Comparison of ENCODE assay signal across 16 cellular contexts in the genomic region with DNA sequence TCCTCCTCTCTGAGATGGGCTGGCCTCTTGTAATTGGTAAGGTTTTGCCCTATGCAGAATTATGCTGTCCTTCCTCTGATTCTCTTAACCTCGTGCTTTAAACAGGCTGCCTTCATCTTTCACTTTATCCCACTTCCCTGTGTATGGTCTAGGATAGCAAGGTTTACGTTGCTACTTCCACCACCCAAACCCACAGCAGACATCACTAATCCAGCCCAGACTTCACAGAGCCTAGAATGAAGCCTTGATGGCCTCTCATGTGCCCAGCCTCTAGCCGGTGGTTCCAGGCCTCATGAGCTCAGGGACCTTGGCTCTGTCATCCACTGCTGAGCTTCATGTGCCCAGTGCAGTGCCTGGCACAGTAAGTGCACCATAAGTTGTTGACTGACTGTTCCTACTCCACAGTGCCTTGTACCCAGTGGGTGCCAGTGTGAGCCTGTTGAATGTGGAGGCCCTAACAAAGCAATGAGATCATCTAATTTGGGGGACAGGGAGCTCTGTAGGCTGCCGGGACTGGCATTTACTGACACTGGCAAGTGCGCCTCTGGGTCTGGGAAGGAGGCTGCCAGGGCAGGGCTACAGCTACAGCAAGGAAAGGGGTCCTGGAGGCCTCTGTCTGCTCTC. TPM values are rescaled to one million over a fixed set of nuclear protein-coding genes. Genes with fewer than 3 reads are reported as not detected.
DNase-seq lines count a peak whose midpoint lies in the region; ATAC-seq and TF ChIP-seq lines count a peak whose summit lies in the region.
"Had no signal": no experiment of that assay in that cellular context is flagged by ENCODE, and none has a peak within 500 bp of the region (broad histone marks: within the 10 kb centered on the region; RNA-seq: fewer than 3 reads in every experiment).

No MANE protein-coding gene starts in this region.

- no peaks in the 10 kb centered on the region for H3K9me3 ChIP-seq in SK-N-SH
- H3K9me3 ChIP-seq: colonic mucosa, gastroesophageal sphincter, suprapubic skin had no signal

- no peak overlapping the region for H3K9ac ChIP-seq in SK-N-SH

- H3K27ac Mint-ChIP-seq in central memory CD8-positive, alpha-beta T cell (ENCODE audit: low read depth): peak overlapping the region; percentile 55
- H3K27ac Mint-ChIP-seq in stimulated activated effector memory CD8-positive, alpha-beta T cell treated with anti-CD3 and anti-CD28 coated beads, Interleukin-12 subunit alpha, Interleukin-12 subunit beta, amount 100 ng/mL, for 72 hours: peak overlapping the region; percentile 18

- H3K4me3 ChIP-seq in SK-N-SH (ENCODE audit: low read depth in 2 of 2, low read length in 1 of 2): no peak overlapping the region
- H3K4me3 ChIP-seq: colonic mucosa, gastroesophageal sphincter, suprapubic skin had no signal

- no peak for TF ChIP-seq CTCF in SK-N-SH (IDR thresholded peaks at IDR 0.05)

- peaks cover 15% of the 10 kb centered on the region for H3K4me1 Mint-ChIP-seq in central memory CD8-positive, alpha-beta T cell
- H3K4me1 Mint-ChIP-seq in stimulated activated effector memory CD8-positive, alpha-beta T cell treated with anti-CD3 and anti-CD28 coated beads, Interleukin-12 subunit alpha, Interleukin-12 subunit beta, amount 100 ng/mL, for 72 hours: peaks cover 52% of the 10 kb centered on the region

- H4K20me1 ChIP-seq in SK-N-SH (ENCODE audit: insufficient read depth): no peaks in the 10 kb centered on the region; the same call in 1 of the 2 replicates

- no peak for TF ChIP-seq EP300 in SK-N-SH (IDR thresholded peaks at IDR 0.05; ENCODE audit: borderline replicate concordance in 1 of 2, low read depth in 1 of 2, low read length in 1 of 2)

- no peaks in the 10 kb centered on the region for H3K9me3 Mint-ChIP-seq in central memory CD8-positive, alpha-beta T cell
- H3K9me3 Mint-ChIP-seq in stimulated activated effector memory CD8-positive, alpha-beta T cell treated with anti-CD3 and anti-CD28 coated beads, Interleukin-12 subunit alpha, Interleukin-12 subunit beta, amount 100 ng/mL, for 72 hours: no peaks in the 10 kb centered on the region
- H3K9me3 Mint-ChIP-seq: naive thymus-derived CD4-positive, alpha-beta T cell had no signal

- peaks cover 20 to 25% of the 10 kb centered on the region in 2 experiments; a peak in 2 of 4 replicates for H3K4me1 ChIP-seq in SK-N-SH (ENCODE audit: control insufficient read depth in 1 of 2, insufficient read depth in 2 of 2, low read depth in 1 of 2, low read length in 1 of 2)

- H3K4me3 Mint-ChIP-seq in central memory CD8-positive, alpha-beta T cell: no peak overlapping the region
- H3K4me3 Mint-ChIP-seq in stimulated activated effector memory CD8-positive, alpha-beta T cell treated with anti-CD3 and anti-CD28 coated beads, Interleukin-12 subunit alpha, Interleukin-12 subunit beta, amount 100 ng/mL, for 72 hours: no peak overlapping the region
- H3K4me3 Mint-ChIP-seq: naive thymus-derived CD4-positive, alpha-beta T cell had no signal

- H3K4me2 ChIP-seq in SK-N-SH: peak overlapping the region; percentile 56; the same call in 1 of the 2 replicates

- POLR2A ChIA-PET in SK-N-SH (lab: Yijun Ruan, JAX): no interaction called here

- WGBS in SK-N-SH (ENCODE audit: low lambda C conversion rate): 97% methylated on average over 4 of the region's 5 CpGs

- peaks cover 67% of the 10 kb centered on the region for H3K79me2 ChIP-seq in SK-N-SH (ENCODE audit: insufficient read depth)

- DNase-seq in SK-N-SH (no peak), MV-4-11 (lab: John Stamatoyannopoulos, UW) (peak; percentile 47), SHP77 (lab: John Stamatoyannopoulos, UW) (no peak), putamen (ENCODE audit: low spot score) (no peak), NOMO-1 (lab: John Stamatoyannopoulos, UW; ENCODE audit: unreplicated experiment in 2 of 2) (no peak)
- DNase-seq in central memory CD8-positive, alpha-beta T cell (ENCODE audit: low spot score in 2 of 2): no peak
- DNase-seq in stimulated activated effector memory CD8-positive, alpha-beta T cell treated with anti-CD3 and anti-CD28 coated beads, Interleukin-12 subunit alpha, Interleukin-12 subunit beta, amount 100 ng/mL, for 72 hours (ENCODE audit: low spot score in 2 of 2): no peak
- DNase-seq: colonic mucosa; naive thymus-derived CD4-positive, alpha-beta T cell; NCI-H2227 treated with DMSO at 0.1 percent for 48 hours; NK-92 treated with Interleukin-12 subunit alpha and Interleukin-12 subunit beta, amount 100 ng/mL, for 24 hours had no signal

- no peaks in the 10 kb centered on the region for H3K9me2 ChIP-seq in SK-N-SH

- H3K27ac ChIP-seq in SK-N-SH (ENCODE audit: low read depth in 2 of 2, low read length in 1 of 2): no peak overlapping the region
- H3K27ac ChIP-seq: 22Rv1, colonic mucosa, gastroesophageal sphincter, suprapubic skin had no signal

- H3K27me3 Mint-ChIP-seq in central memory CD8-positive, alpha-beta T cell: no peaks in the 10 kb centered on the region
- H3K27me3 Mint-ChIP-seq: naive thymus-derived CD4-positive, alpha-beta T cell had no signal

- H3F3A ChIP-seq in SK-N-SH (replicated peaks; ENCODE audit: insufficient read depth): no peaks in the 10 kb centered on the region

- H2AFZ ChIP-seq in SK-N-SH (ENCODE audit: low read depth): no peak overlapping the region

- H3K36me3 Mint-ChIP-seq in central memory CD8-positive, alpha-beta T cell (ENCODE audit: insufficient read depth): peaks cover 23% of the 10 kb centered on the region
- H3K36me3 Mint-ChIP-seq in stimulated activated effector memory CD8-positive, alpha-beta T cell treated with anti-CD3 and anti-CD28 coated beads, Interleukin-12 subunit alpha, Interleukin-12 subunit beta, amount 100 ng/mL, for 72 hours: peaks cover 52% of the 10 kb centered on the region

- ATAC-seq in SK-N-SH treated with all-trans-retinoic acid at 6 μM for 48 hours: no peak
- ATAC-seq in central memory CD8-positive, alpha-beta T cell (replicated peaks; ENCODE audit: extremely low read depth, poor library complexity, severe bottlenecking): no peak
- ATAC-seq in stimulated activated effector memory CD8-positive, alpha-beta T cell treated with anti-CD3 and anti-CD28 coated beads, Interleukin-12 subunit alpha, Interleukin-12 subunit beta, amount 100 ng/mL, for 72 hours: no peak
- ATAC-seq: gastroesophageal sphincter; HCT116; naive thymus-derived CD4-positive, alpha-beta T cell had no signal

- H3K27me3 ChIP-seq in SK-N-SH (ENCODE audit: insufficient read depth): no peaks in the 10 kb centered on the region
- H3K27me3 ChIP-seq: colonic mucosa, gastroesophageal sphincter, suprapubic skin had no signal

- CTCF ChIA-PET in SK-N-SH (lab: Yijun Ruan, JAX): interaction anchor here (1.4 to 2.4 kb wide), 5 partner anchors 11 to 212 kb away, joined by 4 to 9 read pairs (median 5); no protein-coding TSS in a partner anchor

- peaks cover 12 to 15% of the 10 kb centered on the region in 2 experiments for H3K36me3 ChIP-seq in SK-N-SH (replicated peaks in 1 of 2; ENCODE audit: control insufficient read depth in 1 of 2, insufficient read depth in 2 of 2, low read length in 1 of 2)
- H3K36me3 ChIP-seq: colonic mucosa had no signal

- no peak for TF ChIP-seq RAD21 in SK-N-SH (IDR thresholded peaks at IDR 0.05; ENCODE audit: low read length)

TF ChIP-seq in SK-N-SH, 30 proteins besides CTCF, POLR2A, EP300 and RAD21:
- TF ChIP-seq, protein P1, sequence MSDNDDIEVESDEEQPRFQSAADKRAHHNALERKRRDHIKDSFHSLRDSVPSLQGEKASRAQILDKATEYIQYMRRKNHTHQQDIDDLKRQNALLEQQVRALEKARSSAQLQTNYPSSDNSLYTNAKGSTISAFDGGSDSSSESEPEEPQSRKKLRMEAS (IDR thresholded peaks at IDR 0.05; ENCODE audit: low read depth): no peak

TF ChIP-seq in SK-N-SH treated with all-trans-retinoic acid at 6 μM for 48 hours, 23 proteins besides CTCF, POLR2A, EP300 and RAD21 (continues in another document):
- TF ChIP-seq ZFP30 (CRISPR knock-in tag; IDR thresholded peaks at IDR 0.05): no peak
- TF ChIP-seq, protein P2, sequence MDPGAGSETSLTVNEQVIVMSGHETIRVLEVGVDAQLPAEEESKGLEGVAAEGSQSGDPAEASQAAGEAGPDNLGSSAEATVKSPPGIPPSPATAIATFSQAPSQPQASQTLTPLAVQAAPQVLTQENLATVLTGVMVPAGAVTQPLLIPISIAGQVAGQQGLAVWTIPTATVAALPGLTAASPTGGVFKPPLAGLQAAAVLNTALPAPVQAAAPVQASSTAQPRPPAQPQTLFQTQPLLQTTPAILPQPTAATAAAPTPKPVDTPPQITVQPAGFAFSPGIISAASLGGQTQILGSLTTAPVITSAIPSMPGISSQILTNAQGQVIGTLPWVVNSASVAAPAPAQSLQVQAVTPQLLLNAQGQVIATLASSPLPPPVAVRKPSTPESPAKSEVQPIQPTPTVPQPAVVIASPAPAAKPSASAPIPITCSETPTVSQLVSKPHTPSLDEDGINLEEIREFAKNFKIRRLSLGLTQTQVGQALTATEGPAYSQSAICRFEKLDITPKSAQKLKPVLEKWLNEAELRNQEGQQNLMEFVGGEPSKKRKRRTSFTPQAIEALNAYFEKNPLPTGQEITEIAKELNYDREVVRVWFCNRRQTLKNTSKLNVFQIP (CRISPR knock-in tag; IDR thresholded peaks at IDR 0.05; ENCODE audit: borderline replicate concordance, low read depth): no peak
- no peak for TF ChIP-seq TCF4 (CRISPR knock-in tag; IDR thresholded peaks at IDR 0.05; ENCODE audit: borderline replicate concordance)
- no peak for TF ChIP-seq ZNF70 (CRISPR knock-in tag; IDR thresholded peaks at IDR 0.05)
- no peak for TF ChIP-seq PPARA (CRISPR knock-in tag; IDR thresholded peaks at IDR 0.05; ENCODE audit: borderline replicate concordance)
- TF ChIP-seq, protein P3, sequence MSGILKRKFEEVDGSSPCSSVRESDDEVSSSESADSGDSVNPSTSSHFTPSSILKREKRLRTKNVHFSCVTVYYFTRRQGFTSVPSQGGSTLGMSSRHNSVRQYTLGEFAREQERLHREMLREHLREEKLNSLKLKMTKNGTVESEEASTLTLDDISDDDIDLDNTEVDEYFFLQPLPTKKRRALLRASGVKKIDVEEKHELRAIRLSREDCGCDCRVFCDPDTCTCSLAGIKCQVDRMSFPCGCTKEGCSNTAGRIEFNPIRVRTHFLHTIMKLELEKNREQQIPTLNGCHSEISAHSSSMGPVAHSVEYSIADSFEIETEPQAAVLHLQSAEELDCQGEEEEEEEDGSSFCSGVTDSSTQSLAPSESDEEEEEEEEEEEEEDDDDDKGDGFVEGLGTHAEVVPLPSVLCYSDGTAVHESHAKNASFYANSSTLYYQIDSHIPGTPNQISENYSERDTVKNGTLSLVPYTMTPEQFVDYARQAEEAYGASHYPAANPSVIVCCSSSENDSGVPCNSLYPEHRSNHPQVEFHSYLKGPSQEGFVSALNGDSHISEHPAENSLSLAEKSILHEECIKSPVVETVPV (CRISPR knock-in tag; IDR thresholded peaks at IDR 0.05): no peak

RNA-seq across cellular contexts. Expression of a gene that starts 12.5 kb away (rescaled TPM):
- 19.1 and 22.0 TPM in 2 replicates for polyA plus RNA-seq in SK-N-SH (2012; rRNA removed)
- polyA plus RNA-seq in SK-N-SH (2012; cell fraction: cytosol; rRNA removed): 13.1 and 16.4 TPM in 2 replicates
- 30.9 and 43.9 TPM in 2 replicates for polyA plus RNA-seq in SK-N-SH (2012; cell fraction: nucleus; rRNA removed)
